Comparison of ENCODE assay signal across 1 cellular context in the genomic region with DNA sequence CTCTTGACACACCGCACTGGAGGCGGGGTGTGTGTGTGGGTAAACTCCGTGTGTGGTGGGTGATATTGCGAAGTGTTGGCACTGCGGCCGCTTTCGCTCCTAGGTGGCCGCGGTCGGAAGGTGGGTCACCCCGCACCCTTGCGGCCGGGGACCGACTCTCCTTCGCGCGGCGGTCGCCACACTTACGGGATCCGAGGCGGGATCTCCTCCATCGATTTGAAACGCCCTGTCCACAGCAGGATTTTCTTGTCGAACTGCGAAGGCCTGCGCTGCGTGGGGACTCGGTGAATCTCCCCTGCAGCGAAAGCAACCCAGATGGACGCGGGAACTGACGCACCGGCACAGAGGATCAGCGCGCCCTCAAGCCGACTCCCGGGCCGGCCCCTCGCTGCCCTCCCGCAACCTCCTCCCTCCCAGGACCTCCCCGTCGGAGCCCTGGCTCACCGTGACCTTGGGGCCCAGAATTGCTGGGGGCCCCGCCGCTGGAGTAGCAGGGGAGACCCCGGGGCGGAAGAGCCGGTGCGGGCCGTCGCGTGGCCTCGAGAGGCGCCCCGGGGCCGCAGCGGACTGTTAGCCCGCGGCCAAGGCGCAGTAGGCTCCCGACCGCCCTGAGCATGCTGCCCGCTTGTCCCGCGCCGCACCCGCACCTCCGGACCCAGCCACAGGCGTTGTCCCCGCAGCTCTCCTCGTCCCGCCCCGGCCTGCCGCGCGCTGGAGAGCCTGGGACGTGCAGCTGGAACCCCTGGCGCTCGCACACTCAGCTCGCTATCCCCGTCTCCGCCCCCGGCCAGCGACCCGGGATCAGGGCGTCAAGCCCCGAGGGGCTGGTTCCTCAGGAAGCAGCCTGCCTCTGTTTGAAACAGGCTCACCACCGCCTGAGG.
TF ChIP-seq lines count a peak whose summit lies in the region.

A gene (minus strand): TSS at position 759 of the 881 bp plus-strand sequence. CDS start 143 bp downstream, at position 616.

TF ChIP-seq in HepG2, 621 proteins besides CTCF, POLR2A, EP300 and RAD21 (continued from another document and continues in another):
- TF ChIP-seq, protein P1, sequence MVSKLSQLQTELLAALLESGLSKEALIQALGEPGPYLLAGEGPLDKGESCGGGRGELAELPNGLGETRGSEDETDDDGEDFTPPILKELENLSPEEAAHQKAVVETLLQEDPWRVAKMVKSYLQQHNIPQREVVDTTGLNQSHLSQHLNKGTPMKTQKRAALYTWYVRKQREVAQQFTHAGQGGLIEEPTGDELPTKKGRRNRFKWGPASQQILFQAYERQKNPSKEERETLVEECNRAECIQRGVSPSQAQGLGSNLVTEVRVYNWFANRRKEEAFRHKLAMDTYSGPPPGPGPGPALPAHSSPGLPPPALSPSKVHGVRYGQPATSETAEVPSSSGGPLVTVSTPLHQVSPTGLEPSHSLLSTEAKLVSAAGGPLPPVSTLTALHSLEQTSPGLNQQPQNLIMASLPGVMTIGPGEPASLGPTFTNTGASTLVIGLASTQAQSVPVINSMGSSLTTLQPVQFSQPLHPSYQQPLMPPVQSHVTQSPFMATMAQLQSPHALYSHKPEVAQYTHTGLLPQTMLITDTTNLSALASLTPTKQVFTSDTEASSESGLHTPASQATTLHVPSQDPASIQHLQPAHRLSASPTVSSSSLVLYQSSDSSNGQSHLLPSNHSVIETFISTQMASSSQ (IDR thresholded peaks at IDR 0.05; ENCODE audit: low read depth), result no peak
- TF ChIP-seq, protein P1 (CRISPR knock-in tag; IDR thresholded peaks at IDR 0.05; ENCODE audit: borderline replicate concordance), result peak; percentile 39; the same call in 1 of the 2 replicates
- TF ChIP-seq NFKB2 (CRISPR knock-in tag; IDR thresholded peaks at IDR 0.05; ENCODE audit: borderline replicate concordance) (peak; percentile 77; the same call in 1 of the 2 replicates), ZNF777 (CRISPR knock-in tag; IDR thresholded peaks at IDR 0.05) (peak; percentile 95), ZNF33A (CRISPR knock-in tag; IDR thresholded peaks at IDR 0.05; ENCODE audit: borderline replicate concordance) (no peak), ONECUT2 (CRISPR knock-in tag; IDR thresholded peaks at IDR 0.05) (no peak), CBFB (CRISPR knock-in tag; IDR thresholded peaks at IDR 0.05) (peak; percentile 61; the same call in 1 of the 2 replicates), EZH2 (conservative IDR thresholded peaks at IDR 0.05; ENCODE audit: low read depth, low read length) (peak; percentile 80; the same call in 1 of the 2 replicates), ZNF720 (CRISPR knock-in tag; IDR thresholded peaks at IDR 0.05) (no peak), EED (CRISPR knock-in tag; IDR thresholded peaks at IDR 0.05) (peak; percentile 70; the same call in 1 of the 2 replicates), HNRNPLL (IDR thresholded peaks at IDR 0.05; ENCODE audit: low read depth, low read length, poor library complexity, severe bottlenecking) (peak; percentile 34), MEIS2 (CRISPR knock-in tag; IDR thresholded peaks at IDR 0.05) (0 out of 2 replicates have a peak, but pooled peaks have one; percentile 10), DNMT3B (CRISPR knock-in tag; conservative IDR thresholded peaks at IDR 0.05) (no peak), HES4 (CRISPR knock-in tag; IDR thresholded peaks at IDR 0.05; ENCODE audit: borderline replicate concordance) (peak; percentile 75; the same call in 1 of the 2 replicates), ZNF724P (CRISPR knock-in tag; IDR thresholded peaks at IDR 0.05; ENCODE audit: borderline replicate concordance) (0 out of 2 replicates have a peak, but pooled peaks have one; percentile 27), ZNF225 (CRISPR knock-in tag; IDR thresholded peaks at IDR 0.05) (peak; percentile 10; the same call in 1 of the 2 replicates), SP1 (IDR thresholded peaks at IDR 0.05) (no peak), SP1 (CRISPR knock-in tag; IDR thresholded peaks at IDR 0.05) (no peak), ZNF670 (CRISPR knock-in tag; IDR thresholded peaks at IDR 0.05; ENCODE audit: borderline replicate concordance) (no peak), HDAC1 (CRISPR knock-in tag; IDR thresholded peaks at IDR 0.05) (0 out of 2 replicates have a peak, but pooled peaks have one; percentile 27)
- TF ChIP-seq, protein P2, sequence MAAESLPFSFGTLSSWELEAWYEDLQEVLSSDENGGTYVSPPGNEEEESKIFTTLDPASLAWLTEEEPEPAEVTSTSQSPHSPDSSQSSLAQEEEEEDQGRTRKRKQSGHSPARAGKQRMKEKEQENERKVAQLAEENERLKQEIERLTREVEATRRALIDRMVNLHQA (CRISPR knock-in tag; IDR thresholded peaks at IDR 0.05), result no peak
- TF ChIP-seq, protein P3, sequence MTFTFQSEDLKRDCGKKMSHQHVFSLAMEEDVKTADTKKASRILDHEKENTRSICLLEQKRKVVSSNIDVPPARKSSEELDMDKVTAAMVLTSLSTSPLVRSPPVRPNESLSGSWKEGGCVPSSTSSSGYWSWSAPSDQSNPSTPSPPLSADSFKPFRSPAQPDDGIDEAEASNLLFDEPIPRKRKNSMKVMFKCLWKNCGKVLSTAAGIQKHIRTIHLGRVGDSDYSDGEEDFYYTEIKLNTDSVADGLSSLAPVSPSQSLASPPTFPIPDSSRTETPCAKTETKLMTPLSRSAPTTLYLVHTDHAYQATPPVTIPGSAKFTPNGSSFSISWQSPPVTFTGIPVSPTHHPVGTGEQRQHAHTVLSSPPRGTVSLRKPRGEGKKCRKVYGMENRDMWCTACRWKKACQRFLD (CRISPR knock-in tag; IDR thresholded peaks at IDR 0.05; ENCODE audit: borderline replicate concordance), result 0 out of 2 replicates have a peak, but pooled peaks have one; percentile 64
- TF ChIP-seq, protein P4, sequence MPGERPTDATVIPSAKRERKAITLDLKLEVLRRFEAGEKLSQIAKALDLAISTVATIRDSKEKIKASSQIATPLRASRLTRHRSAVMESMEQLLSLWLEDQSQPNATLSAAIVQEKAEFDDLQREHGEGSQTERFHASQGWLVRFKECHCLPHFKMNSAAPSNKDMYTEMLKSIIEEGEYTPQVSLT (CRISPR knock-in tag; IDR thresholded peaks at IDR 0.05; ENCODE audit: borderline replicate concordance, low read depth), result no peak
- TF ChIP-seq, protein P5, sequence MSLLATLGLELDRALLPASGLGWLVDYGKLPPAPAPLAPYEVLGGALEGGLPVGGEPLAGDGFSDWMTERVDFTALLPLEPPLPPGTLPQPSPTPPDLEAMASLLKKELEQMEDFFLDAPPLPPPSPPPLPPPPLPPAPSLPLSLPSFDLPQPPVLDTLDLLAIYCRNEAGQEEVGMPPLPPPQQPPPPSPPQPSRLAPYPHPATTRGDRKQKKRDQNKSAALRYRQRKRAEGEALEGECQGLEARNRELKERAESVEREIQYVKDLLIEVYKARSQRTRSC (CRISPR knock-in tag; IDR thresholded peaks at IDR 0.05; ENCODE audit: low read depth), result 0 out of 2 replicates have a peak, but pooled peaks have one; percentile 41
- TF ChIP-seq, protein P6, sequence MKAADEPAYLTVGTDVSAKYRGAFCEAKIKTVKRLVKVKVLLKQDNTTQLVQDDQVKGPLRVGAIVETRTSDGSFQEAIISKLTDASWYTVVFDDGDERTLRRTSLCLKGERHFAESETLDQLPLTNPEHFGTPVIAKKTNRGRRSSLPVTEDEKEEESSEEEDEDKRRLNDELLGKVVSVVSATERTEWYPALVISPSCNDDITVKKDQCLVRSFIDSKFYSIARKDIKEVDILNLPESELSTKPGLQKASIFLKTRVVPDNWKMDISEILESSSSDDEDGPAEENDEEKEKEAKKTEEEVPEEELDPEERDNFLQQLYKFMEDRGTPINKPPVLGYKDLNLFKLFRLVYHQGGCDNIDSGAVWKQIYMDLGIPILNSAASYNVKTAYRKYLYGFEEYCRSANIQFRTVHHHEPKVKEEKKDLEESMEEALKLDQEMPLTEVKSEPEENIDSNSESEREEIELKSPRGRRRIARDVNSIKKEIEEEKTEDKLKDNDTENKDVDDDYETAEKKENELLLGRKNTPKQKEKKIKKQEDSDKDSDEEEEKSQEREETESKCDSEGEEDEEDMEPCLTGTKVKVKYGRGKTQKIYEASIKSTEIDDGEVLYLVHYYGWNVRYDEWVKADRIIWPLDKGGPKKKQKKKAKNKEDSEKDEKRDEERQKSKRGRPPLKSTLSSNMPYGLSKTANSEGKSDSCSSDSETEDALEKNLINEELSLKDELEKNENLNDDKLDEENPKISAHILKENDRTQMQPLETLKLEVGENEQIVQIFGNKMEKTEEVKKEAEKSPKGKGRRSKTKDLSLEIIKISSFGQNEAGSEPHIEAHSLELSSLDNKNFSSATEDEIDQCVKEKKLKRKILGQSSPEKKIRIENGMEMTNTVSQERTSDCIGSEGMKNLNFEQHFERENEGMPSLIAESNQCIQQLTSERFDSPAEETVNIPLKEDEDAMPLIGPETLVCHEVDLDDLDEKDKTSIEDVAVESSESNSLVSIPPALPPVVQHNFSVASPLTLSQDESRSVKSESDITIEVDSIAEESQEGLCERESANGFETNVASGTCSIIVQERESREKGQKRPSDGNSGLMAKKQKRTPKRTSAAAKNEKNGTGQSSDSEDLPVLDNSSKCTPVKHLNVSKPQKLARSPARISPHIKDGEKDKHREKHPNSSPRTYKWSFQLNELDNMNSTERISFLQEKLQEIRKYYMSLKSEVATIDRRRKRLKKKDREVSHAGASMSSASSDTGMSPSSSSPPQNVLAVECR (CRISPR knock-in tag; IDR thresholded peaks at IDR 0.05; ENCODE audit: borderline replicate concordance), result peak; percentile 34; the same call in 1 of the 2 replicates
- TF ChIP-seq, protein P7, sequence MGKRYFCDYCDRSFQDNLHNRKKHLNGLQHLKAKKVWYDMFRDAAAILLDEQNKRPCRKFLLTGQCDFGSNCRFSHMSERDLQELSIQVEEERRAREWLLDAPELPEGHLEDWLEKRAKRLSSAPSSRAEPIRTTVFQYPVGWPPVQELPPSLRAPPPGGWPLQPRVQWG (CRISPR knock-in tag; IDR thresholded peaks at IDR 0.05; ENCODE audit: borderline replicate concordance, low read depth), result no peak
- TF ChIP-seq, protein P8, sequence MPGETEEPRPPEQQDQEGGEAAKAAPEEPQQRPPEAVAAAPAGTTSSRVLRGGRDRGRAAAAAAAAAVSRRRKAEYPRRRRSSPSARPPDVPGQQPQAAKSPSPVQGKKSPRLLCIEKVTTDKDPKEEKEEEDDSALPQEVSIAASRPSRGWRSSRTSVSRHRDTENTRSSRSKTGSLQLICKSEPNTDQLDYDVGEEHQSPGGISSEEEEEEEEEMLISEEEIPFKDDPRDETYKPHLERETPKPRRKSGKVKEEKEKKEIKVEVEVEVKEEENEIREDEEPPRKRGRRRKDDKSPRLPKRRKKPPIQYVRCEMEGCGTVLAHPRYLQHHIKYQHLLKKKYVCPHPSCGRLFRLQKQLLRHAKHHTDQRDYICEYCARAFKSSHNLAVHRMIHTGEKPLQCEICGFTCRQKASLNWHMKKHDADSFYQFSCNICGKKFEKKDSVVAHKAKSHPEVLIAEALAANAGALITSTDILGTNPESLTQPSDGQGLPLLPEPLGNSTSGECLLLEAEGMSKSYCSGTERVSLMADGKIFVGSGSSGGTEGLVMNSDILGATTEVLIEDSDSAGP (CRISPR knock-in tag; IDR thresholded peaks at IDR 0.05; ENCODE audit: borderline replicate concordance), result peak; percentile 61; the same call in 1 of the 2 replicates
- TF ChIP-seq, protein P9, sequence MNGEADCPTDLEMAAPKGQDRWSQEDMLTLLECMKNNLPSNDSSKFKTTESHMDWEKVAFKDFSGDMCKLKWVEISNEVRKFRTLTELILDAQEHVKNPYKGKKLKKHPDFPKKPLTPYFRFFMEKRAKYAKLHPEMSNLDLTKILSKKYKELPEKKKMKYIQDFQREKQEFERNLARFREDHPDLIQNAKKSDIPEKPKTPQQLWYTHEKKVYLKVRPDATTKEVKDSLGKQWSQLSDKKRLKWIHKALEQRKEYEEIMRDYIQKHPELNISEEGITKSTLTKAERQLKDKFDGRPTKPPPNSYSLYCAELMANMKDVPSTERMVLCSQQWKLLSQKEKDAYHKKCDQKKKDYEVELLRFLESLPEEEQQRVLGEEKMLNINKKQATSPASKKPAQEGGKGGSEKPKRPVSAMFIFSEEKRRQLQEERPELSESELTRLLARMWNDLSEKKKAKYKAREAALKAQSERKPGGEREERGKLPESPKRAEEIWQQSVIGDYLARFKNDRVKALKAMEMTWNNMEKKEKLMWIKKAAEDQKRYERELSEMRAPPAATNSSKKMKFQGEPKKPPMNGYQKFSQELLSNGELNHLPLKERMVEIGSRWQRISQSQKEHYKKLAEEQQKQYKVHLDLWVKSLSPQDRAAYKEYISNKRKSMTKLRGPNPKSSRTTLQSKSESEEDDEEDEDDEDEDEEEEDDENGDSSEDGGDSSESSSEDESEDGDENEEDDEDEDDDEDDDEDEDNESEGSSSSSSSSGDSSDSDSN (CRISPR knock-in tag; IDR thresholded peaks at IDR 0.05), result peak; percentile 75
